Comparison of ENCODE assay signal across 30 cellular contexts in the genomic region with DNA sequence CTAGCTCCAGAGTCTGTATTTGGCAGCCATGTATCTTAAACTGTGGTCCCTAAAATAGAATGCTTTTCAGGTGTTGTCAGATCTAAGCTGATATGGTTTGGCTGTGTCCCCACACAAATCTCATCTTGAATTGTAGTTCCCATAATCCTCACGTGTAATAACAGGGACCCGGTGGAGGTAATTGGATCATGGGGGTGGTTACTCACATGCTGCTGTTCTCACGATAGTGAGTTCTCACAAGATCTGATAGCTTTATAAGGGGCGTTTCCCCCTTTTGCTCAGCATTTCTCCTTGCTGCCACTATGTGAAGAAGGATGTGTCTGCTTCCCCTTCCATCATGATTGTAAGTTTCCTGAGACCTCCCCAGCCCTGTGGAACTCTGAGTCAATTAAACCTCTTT.
"Had no signal": no experiment of that assay in that cellular context is flagged by ENCODE, and none has a peak within 500 bp of the region (broad histone marks: within the 10 kb centered on the region; RNA-seq: fewer than 3 reads in every experiment).

No MANE protein-coding gene starts in this region.

- H3K4me1 Mint-ChIP-seq: neural crest cell had no signal

- H3K4me3 ChIP-seq: heart right ventricle, left ventricle myocardium inferior, lung, mucosa of descending colon, pancreas, prostate gland, tibial nerve had no signal

- H3K36me3 Mint-ChIP-seq: immature natural killer cell; naive thymus-derived CD8-positive, alpha-beta T cell; stimulated activated memory B cell treated with anti-CD40 and anti-IgM and Interleukin-4, amounts not matched to agents 10 μg/mL and 1 μg/mL and 100 μg/mL, for 72 hours; type B pancreatic cell had no signal

- H3K4me3 Mint-ChIP-seq: immature natural killer cell; naive thymus-derived CD8-positive, alpha-beta T cell; nephron; neural crest cell; stimulated activated memory B cell treated with anti-CD40 and anti-IgM and Interleukin-4, amounts not matched to agents 10 μg/mL and 1 μg/mL and 100 μg/mL, for 72 hours; stimulated activated naive CD8-positive, alpha-beta T cell treated with anti-CD3 and anti-CD28 coated beads, Interleukin-15, amount 100 ng/mL, for 72 hours; type B pancreatic cell had no signal

- H3K27me3 ChIP-seq: pancreas, tibial nerve had no signal

- H3K27ac Mint-ChIP-seq: immature natural killer cell; naive thymus-derived CD8-positive, alpha-beta T cell; stimulated activated memory B cell treated with anti-CD40 and anti-IgM and Interleukin-4, amounts not matched to agents 10 μg/mL and 1 μg/mL and 100 μg/mL, for 72 hours; stimulated activated naive CD8-positive, alpha-beta T cell treated with anti-CD3 and anti-CD28 coated beads, Interleukin-15, amount 100 ng/mL, for 72 hours; type B pancreatic cell had no signal

- H3K9me3 Mint-ChIP-seq: immature natural killer cell; nephron; stimulated activated memory B cell treated with anti-CD40 and anti-IgM and Interleukin-4, amounts not matched to agents 10 μg/mL and 1 μg/mL and 100 μg/mL, for 72 hours; type B pancreatic cell had no signal

- H3K9me3 ChIP-seq: heart right ventricle, left ventricle myocardium inferior, mucosa of descending colon, pancreas, prostate gland, tibial nerve had no signal

- H3K27me3 Mint-ChIP-seq: type B pancreatic cell had no signal

- H3K27ac ChIP-seq: heart right ventricle, left ventricle myocardium inferior, pancreas, prostate gland, tibial nerve had no signal

- H3K36me3 ChIP-seq: heart right ventricle, left ventricle myocardium inferior, pancreas, prostate gland, tibial nerve had no signal

- H3K4me1 ChIP-seq: left ventricle myocardium inferior, pancreas, prostate gland, tibial nerve had no signal

- DNase-seq: heart right ventricle; hippocampal formation; immature natural killer cell; kidney; left ventricle myocardium inferior; mesendoderm; midbrain; mucosa of descending colon; naive thymus-derived CD8-positive, alpha-beta T cell; nucleus accumbens; pancreas; posterior cingulate gyrus; retina; right cardiac atrium; small intestine; stimulated activated CD4-positive, alpha-beta T cell treated with anti-CD3 and anti-CD28 coated beads, Interleukin-1b, Interleukin-23, amount 100 ng/mL, for 48 hours; stimulated activated CD4-positive, alpha-beta T cell treated with anti-CD3 and anti-CD28 coated beads, Interleukin-2, amount 100 ng/mL, for 48 hours; stimulated activated CD4-positive, alpha-beta T cell treated with anti-CD3 and anti-CD28 coated beads, Interleukin-4, amount 100 ng/mL, for 4 hours; stimulated activated CD8-positive, alpha-beta memory T cell treated with anti-CD3 and anti-CD28 coated beads, Interleukin-4, amount 100 ng/mL, for 48 hours; stimulated activated naive CD4-positive, alpha-beta T cell treated with Interleukin-2 at 50 U/mL for 16 hours; stimulated activated naive CD8-positive, alpha-beta T cell treated with anti-CD3 and anti-CD28 coated beads, Interleukin-15, amount 100 ng/mL, for 72 hours; substantia nigra had no signal

- ATAC-seq: mucosa of descending colon; naive thymus-derived CD8-positive, alpha-beta T cell; pancreas; right cardiac atrium; stimulated activated memory B cell treated with anti-CD40 and anti-IgM and Interleukin-4, amounts not matched to agents 10 μg/mL and 1 μg/mL and 100 μg/mL, for 72 hours; stimulated activated naive CD8-positive, alpha-beta T cell treated with anti-CD3 and anti-CD28 coated beads, Interleukin-15, amount 100 ng/mL, for 72 hours had no signal

- FAIRE-seq: islet of Langerhans, kidney, pancreas, small intestine had no signal
